Comparison of ENCODE assay signal across 8 cellular contexts in genomic region chr14:93962701-93963601, GRCh38. TPM values are rescaled to one million over a fixed set of nuclear protein-coding genes. Genes with fewer than 3 reads are reported as not detected.
DNase-seq lines count a peak whose midpoint lies in the region; ATAC-seq and TF ChIP-seq lines count a peak whose summit lies in the region.

No MANE protein-coding gene starts in this region.

- peak overlapping the region; percentile 62 for H3K27ac ChIP-seq in lower lobe of right lung
- no peak overlapping the region for H3K27ac ChIP-seq in GM23248

- H2AFZ ChIP-seq in GM23248, result no peak overlapping the region

- H3K9me3 Mint-ChIP-seq in activated CD4-positive, alpha-beta memory T cell treated with anti-CD3 and anti-CD28 coated beads, Interleukin-2, amount 10 ng/mL, durations not matched to agents 7 days and 5 days, result peaks cover 8% of the 10 kb centered on the region

- in situ Hi-C loops in GM23248 (cut with MboI), result no loop called here

- ATAC-seq in GM18498 (IDR thresholded peaks at IDR 0.05; ENCODE audit: unreplicated experiment), result peak; percentile 59
- ATAC-seq in GM21717 (IDR thresholded peaks at IDR 0.05; ENCODE audit: unreplicated experiment), result peak; percentile 48
- ATAC-seq in lower lobe of right lung, result peak; percentile 58 to 70

- H3K4me2 ChIP-seq in GM23248 (ENCODE audit: unreplicated experiment), result no peak overlapping the region

- peaks cover 39% of the 10 kb centered on the region for H3F3A ChIP-seq in GM23248 (ENCODE audit: insufficient read depth)

- no peaks in the 10 kb centered on the region for H4K20me1 ChIP-seq in GM23248 (ENCODE audit: insufficient read depth)

- no peaks in the 10 kb centered on the region for H3K27me3 ChIP-seq in lower lobe of right lung (ENCODE audit: low read depth)
- no peaks in the 10 kb centered on the region for H3K27me3 ChIP-seq in GM23248 (replicated peaks; ENCODE audit: insufficient read depth)

- POLR2A ChIA-PET in activated CD4-positive, alpha-beta memory T cell treated with anti-CD3 and anti-CD28 coated beads, Interleukin-2, amount 10 ng/mL, durations not matched to agents 7 days and 5 days (lab: Charles Lee), result interaction anchor here (0.8 to 12.1 kb wide), 21 partner anchors 7 to 848 kb away, joined by 3 to 616 read pairs (median 4); partner anchors contain the start of genes ASB2, CCDC197, DDX24 and IFI27L1

- H3K27me3 Mint-ChIP-seq in activated CD4-positive, alpha-beta memory T cell treated with anti-CD3 and anti-CD28 coated beads, Interleukin-2, amount 10 ng/mL, durations not matched to agents 7 days and 5 days, result no peaks in the 10 kb centered on the region

- CTCF ChIA-PET in activated CD4-positive, alpha-beta memory T cell treated with anti-CD3 and anti-CD28 coated beads, Interleukin-2, amount 10 ng/mL, durations not matched to agents 7 days and 5 days (lab: Charles Lee), result interaction anchor here (0.8 to 13.3 kb wide), 9 partner anchors 8 to 38 kb away, joined by 3 to 156 read pairs (median 8); partner anchors contain the start of gene ASB2

- WGBS in GM23248 (ENCODE audit: low coverage in 1 of 2, low lambda C conversion rate in 2 of 2, missing lambda C conversion rate in 2 of 2), 2 experiments, result 87 to 90% methylated on average over 16 of the region's 16 CpGs

- peak overlapping the region; percentile 71 for H3K4me3 Mint-ChIP-seq in activated CD4-positive, alpha-beta memory T cell treated with anti-CD3 and anti-CD28 coated beads, Interleukin-2, amount 10 ng/mL, durations not matched to agents 7 days and 5 days

- H3K4me1 Mint-ChIP-seq in activated CD4-positive, alpha-beta memory T cell treated with anti-CD3 and anti-CD28 coated beads, Interleukin-2, amount 10 ng/mL, durations not matched to agents 7 days and 5 days, result peaks cover 97% of the 10 kb centered on the region

- H3K9me2 ChIP-seq in GM23248 (ENCODE audit: insufficient read depth), result no peaks in the 10 kb centered on the region

- H3K36me3 Mint-ChIP-seq in activated CD4-positive, alpha-beta memory T cell treated with anti-CD3 and anti-CD28 coated beads, Interleukin-2, amount 10 ng/mL, durations not matched to agents 7 days and 5 days (ENCODE audit: low read depth), result peaks cover 63% of the 10 kb centered on the region

- intact Hi-C loops in lower lobe of right lung (cut with DNase I), result no loop called here

- H3K9me3 ChIP-seq in lower lobe of right lung, result no peaks in the 10 kb centered on the region
- H3K9me3 ChIP-seq in GM23248 (ENCODE audit: low read depth), result no peaks in the 10 kb centered on the region

- H3K9ac ChIP-seq in GM23248, result no peak overlapping the region

- peaks cover 70% of the 10 kb centered on the region for H3K4me1 ChIP-seq in lower lobe of right lung
- peaks cover 23% of the 10 kb centered on the region for H3K4me1 ChIP-seq in GM23248 (ENCODE audit: insufficient read depth)

- no peak for TF ChIP-seq CTCF in lower lobe of right lung (IDR thresholded peaks at IDR 0.05)

- peak overlapping the region; percentile 100 for H3K27ac Mint-ChIP-seq in activated CD4-positive, alpha-beta memory T cell treated with anti-CD3 and anti-CD28 coated beads, Interleukin-2, amount 10 ng/mL, durations not matched to agents 7 days and 5 days

- H3K79me2 ChIP-seq in GM23248 (ENCODE audit: insufficient read depth), result no peaks in the 10 kb centered on the region

- no peak overlapping the region for H3K4me3 ChIP-seq in lower lobe of right lung
- no peak overlapping the region for H3K4me3 ChIP-seq in GM23248

- DNase-seq in KG1 (lab: John Stamatoyannopoulos, UW) (peak; percentile 63), lower lobe of right lung (peak; percentile 66), A172 (ENCODE audit: low spot score) (no peak), NCI-H524 treated with DMSO at 0.1 percent for 48 hours (lab: John Stamatoyannopoulos, UW) (no peak), GM23248 (no peak)
- DNase-seq in activated CD4-positive, alpha-beta memory T cell treated with anti-CD3 and anti-CD28 coated beads, Interleukin-2, amount 10 ng/mL, durations not matched to agents 7 days and 5 days, result peak; percentile 84

- no peaks in the 10 kb centered on the region for H3K36me3 ChIP-seq in lower lobe of right lung
- no peaks in the 10 kb centered on the region for H3K36me3 ChIP-seq in GM23248 (ENCODE audit: low read depth)

RNA-seq across cellular contexts. Expression of gene ASB2, which starts 13.4 kb away (rescaled TPM):
- 10 to 100 TPM; 93.9 to 99.3 TPM for total RNA-seq in activated CD4-positive, alpha-beta memory T cell treated with anti-CD3 and anti-CD28 coated beads, Interleukin-2, amount 10 ng/mL, durations not matched to agents 7 days and 5 days
- total RNA-seq in lower lobe of right lung, result 2.4 TPM
- total RNA-seq in A172 (2014; rRNA removed; shearing (Covaris generic)), result not detected in 2 replicates
- not detected in 2 replicates for total RNA-seq in GM23248 (2014; rRNA removed; shearing (Covaris generic))
- polyA plus RNA-seq in GM23248 (2016; fragmentation: Nextera tagmentation; extraction: Ambion mirVana), result 0.06 and 0.18 TPM in 2 replicates

RNA-seq across cellular contexts. Expression of gene CCDC197, which starts 34.1 kb away (rescaled TPM):
- under 1 TPM in 1 of 2 experiments, not detected in 1; 0.45 TPM for total RNA-seq in activated CD4-positive, alpha-beta memory T cell treated with anti-CD3 and anti-CD28 coated beads, Interleukin-2, amount 10 ng/mL, durations not matched to agents 7 days and 5 days
- total RNA-seq in lower lobe of right lung, result not detected
- not detected in 2 replicates for total RNA-seq in A172 (2014; rRNA removed; shearing (Covaris generic))
- not detected in 2 replicates for total RNA-seq in GM23248 (2014; rRNA removed; shearing (Covaris generic))
- not detected in 2 replicates for polyA plus RNA-seq in GM23248 (2016; fragmentation: Nextera tagmentation; extraction: Ambion mirVana)

RNA-seq across cellular contexts. Expression of gene FAM181A, which starts 35.8 kb away (rescaled TPM):
- total RNA-seq in activated CD4-positive, alpha-beta memory T cell treated with anti-CD3 and anti-CD28 coated beads, Interleukin-2, amount 10 ng/mL, durations not matched to agents 7 days and 5 days, result not detected
- total RNA-seq in lower lobe of right lung, result 6.4 TPM
- total RNA-seq in A172 (2014; rRNA removed; shearing (Covaris generic)), result not detected in 2 replicates
- not detected in 2 replicates for total RNA-seq in GM23248 (2014; rRNA removed; shearing (Covaris generic))
- not detected in 2 replicates for polyA plus RNA-seq in GM23248 (2016; fragmentation: Nextera tagmentation; extraction: Ambion mirVana)

Comparison
In these comparisons a context has a peak if more than half of its experiments do, and no peak if none do; other contexts are left out.
1. DNase-seq: peak in KG1 (single experiment), activated CD4-positive, alpha-beta memory T cell treated with anti-CD3 and anti-CD28 coated beads, Interleukin-2, amount 10 ng/mL, durations not matched to agents 7 days and 5 days (single experiment) and lower lobe of right lung (single experiment); none in A172 (single experiment), NCI-H524 treated with DMSO at 0.1 percent for 48 hours (single experiment) and GM23248 (single experiment).
2. RNA of gene ASB2, which starts 13.4 kb away (total RNA-seq): 93.9 to 99.3 TPM in activated CD4-positive, alpha-beta memory T cell treated with anti-CD3 and anti-CD28 coated beads, Interleukin-2, amount 10 ng/mL, durations not matched to agents 7 days and 5 days; 2.4 TPM in lower lobe of right lung (single experiment), not detected in A172 and not detected in GM23248; every median in the first group is over 10 times any median in the second.
3. Peak in every context shown above with its lines, with median percentiles within 50 percentile points of each other: ATAC-seq.